In genomic region chr20:59561614-59562277, GRCh38 we compare ENCODE assay signal across 22 cellular contexts. TPM values are rescaled to one million over a fixed set of nuclear protein-coding genes. Genes with fewer than 3 reads are reported as not detected.
A peak's percentile ranks its signal among the peaks of the same experiment; 100 is the strongest.
DNase-seq lines count a peak whose midpoint lies in the region; ATAC-seq and TF ChIP-seq lines count a peak whose summit lies in the region.
"Had no signal": no experiment of that assay in that cellular context is flagged by ENCODE, and none has a peak within 500 bp of the region (broad histone marks: within the 10 kb centered on the region; RNA-seq: fewer than 3 reads in every experiment).

No MANE protein-coding gene starts in this region.

- intact Hi-C loops in IMR-90 (cut with micrococcal nuclease): no loop called here
- intact Hi-C loops in thyroid gland (cut with DNase I): no loop called here
- intact Hi-C loops in left ventricle myocardium superior (cut with micrococcal nuclease): no loop called here
- intact Hi-C loops in cardiac septum (cut with DNase I): no loop called here

- no peak overlapping the region for H2AK5ac ChIP-seq in IMR-90 (ENCODE audit: low read depth, low read length)

- ATAC-seq in IMR-90 (ENCODE audit: low read depth) (no peak), left ventricle myocardium superior (no peak)

- H3K4me1 ChIP-seq in IMR-90 (ENCODE audit: control insufficient read depth, insufficient read depth, low read length) (no peaks in the 10 kb centered on the region), osteoblast (ENCODE audit: insufficient read depth, low read length) (no peaks in the 10 kb centered on the region), thyroid gland (no peaks in the 10 kb centered on the region)

- H3K14ac ChIP-seq in IMR-90 (replicated peaks; ENCODE audit: low read depth, low read length): no peak overlapping the region

- no peak overlapping the region for H3K4ac ChIP-seq in IMR-90 (ENCODE audit: low read depth, low read length)

- TF ChIP-seq RAD21 in IMR-90 (IDR thresholded peaks at IDR 0.05; ENCODE audit: low read length): no peak

- BruUV-seq in IMR-90 (replicated peaks; lab: Mats Ljungman, UMichigan): no TSS peak

- in situ Hi-C loops in GM13976 (cut with MboI; ENCODE audit: low sequenced_read_pairs, unreplicated experiment): no loop called here
- in situ Hi-C loops in IMR-90 (cut with MboI; ENCODE audit: low sequenced_read_pairs): no loop called here

- H2AK9ac ChIP-seq in IMR-90 (replicated peaks; ENCODE audit: low read depth, low read length, poor library complexity): peak overlapping the region; percentile 50

- no peak overlapping the region for H3K9ac ChIP-seq in IMR-90 (ENCODE audit: low read depth, low read length)
- H3K9ac ChIP-seq: BLaER1 treated with 17β-estradiol and CSF1 and Interleukin-3, amounts not matched to agents 10 nM and 100 nM had no signal

- no peak overlapping the region for H4K5ac ChIP-seq in IMR-90 (ENCODE audit: low read depth, low read length)

- H3K9me1 ChIP-seq in IMR-90 (ENCODE audit: insufficient read depth, low read length): no peaks in the 10 kb centered on the region

- H3K27me3 ChIP-seq in IMR-90 (ENCODE audit: control insufficient read depth, insufficient read depth, low read length): no peaks in the 10 kb centered on the region
- no peaks in the 10 kb centered on the region for H3K27me3 ChIP-seq in osteoblast (ENCODE audit: insufficient read depth, low read length)
- no peaks in the 10 kb centered on the region for H3K27me3 ChIP-seq in thyroid gland
- H3K27me3 ChIP-seq: BLaER1 treated with 17β-estradiol and CSF1 and Interleukin-3, amounts not matched to agents 10 nM and 100 nM had no signal

- no peak overlapping the region for H2BK120ac ChIP-seq in IMR-90 (ENCODE audit: low read depth, low read length)

- H3K79me1 ChIP-seq in IMR-90 (ENCODE audit: low read depth in 1 of 2, low read length in 2 of 2): no peaks in the 10 kb centered on the region

- H3K27ac ChIP-seq in IMR-90 (ENCODE audit: insufficient read depth, low read length) (no peak overlapping the region), osteoblast (ENCODE audit: low read depth, low read length) (no peak overlapping the region), thyroid gland (no peak overlapping the region)
- H3K27ac ChIP-seq: BLaER1 treated with 17β-estradiol and CSF1 and Interleukin-3, amounts not matched to agents 10 nM and 100 nM had no signal

- H3K4me3 ChIP-seq in IMR-90 (ENCODE audit: insufficient read depth, low read depth, low read length) (no peak overlapping the region), osteoblast (ENCODE audit: insufficient read depth, low read length) (no peak overlapping the region), thyroid gland (replicated peaks in 1 of 3) (no peak overlapping the region)
- H3K4me3 ChIP-seq: BLaER1 treated with 17β-estradiol and CSF1 and Interleukin-3, amounts not matched to agents 10 nM and 100 nM had no signal

- no peak overlapping the region for H4K8ac ChIP-seq in IMR-90 (ENCODE audit: low read depth in 2 of 2, low read length in 2 of 2)

- TF ChIP-seq CTCF in GM13976 (IDR thresholded peaks at IDR 0.05; ENCODE audit: borderline replicate concordance, control extremely low read depth, extremely low read depth, insufficient read depth, missing control alignments) (no peak), IMR-90 (conservative IDR thresholded peaks at IDR 0.05; ENCODE audit: low read depth, low read length) (no peak), osteoblast (IDR thresholded peaks at IDR 0.05; ENCODE audit: extremely low read depth, low read depth, low read length) (no peak), thyroid gland (IDR thresholded peaks at IDR 0.05) (no peak)

- H4K91ac ChIP-seq in IMR-90 (ENCODE audit: insufficient read depth, low read depth, low read length): no peak overlapping the region

- H3K4me2 ChIP-seq in IMR-90 (ENCODE audit: low read depth, low read length) (no peak overlapping the region), osteoblast (ENCODE audit: insufficient read depth, low read length) (no peak overlapping the region)
- H3K4me2 ChIP-seq: BLaER1 treated with 17β-estradiol and CSF1 and Interleukin-3, amounts not matched to agents 10 nM and 100 nM had no signal

- no peak overlapping the region for H2BK20ac ChIP-seq in IMR-90 (ENCODE audit: low read depth, low read length)

- H3K18ac ChIP-seq in IMR-90 (ENCODE audit: low read depth, low read length): no peak overlapping the region

- TF ChIP-seq POLR2A in IMR-90 (IDR thresholded peaks at IDR 0.05; ENCODE audit: low read depth, low read length) (no peak), thyroid gland (IDR thresholded peaks at IDR 0.05) (no peak)

- no peak overlapping the region for H3K23ac ChIP-seq in IMR-90 (ENCODE audit: low read depth, low read length)

- dilution Hi-C loops in IMR-90 (cut with HindIII; ENCODE audit: low sequenced_read_pairs, unreplicated experiment): no loop called here

- H4K20me1 ChIP-seq in IMR-90 (ENCODE audit: insufficient read depth, low read length): no peaks in the 10 kb centered on the region
- no peaks in the 10 kb centered on the region for H4K20me1 ChIP-seq in osteoblast (ENCODE audit: insufficient read depth, low read length)
- H4K20me1 ChIP-seq: BLaER1 treated with 17β-estradiol and CSF1 and Interleukin-3, amounts not matched to agents 10 nM and 100 nM had no signal

- no peak overlapping the region for H3K56ac ChIP-seq in IMR-90 (ENCODE audit: extremely low read depth, insufficient read depth, low read length)

- H3K9me3 ChIP-seq in IMR-90 (ENCODE audit: control insufficient read depth, insufficient read depth, low read length): 0 out of 2 replicates have a peak, but pooled peaks cover 2% of the 10 kb centered on the region
- H3K9me3 ChIP-seq in osteoblast (ENCODE audit: low read depth, low read length): no peaks in the 10 kb centered on the region
- no peaks in the 10 kb centered on the region for H3K9me3 ChIP-seq in thyroid gland
- H3K9me3 ChIP-seq: BLaER1 treated with 17β-estradiol and CSF1 and Interleukin-3, amounts not matched to agents 10 nM and 100 nM had no signal

- WGBS in IMR-90 (ENCODE audit: extremely low coverage in 2 of 2, insufficient read length in 1 of 2), 2 experiments: 67% methylated on average over 2 of the region's 5 CpGs; no CpG with 5 or more reads in 1 of the 2 experiments
- 84 to 89% methylated on average over 4 to 5 of the region's 5 CpGs for WGBS in thyroid gland, 2 donors

- H2BK15ac ChIP-seq in IMR-90 (ENCODE audit: low read depth, low read length): no peak overlapping the region

- DNase-seq in AG08395 (ENCODE audit: low spot score) (peak; percentile 3), GM13976 (ENCODE audit: low spot score) (peak; percentile 10), IMR-90 (no peak), osteoblast (ENCODE audit: insufficient read length, low spot score, missing footprints) (peak; percentile 60), thyroid gland (no peak), left ventricle myocardium superior (no peak), cardiac septum (ENCODE audit: low spot score) (no peak)
- DNase-seq: AML-193; CD4-positive, alpha-beta T cell; GOT3; HCEC 1CT; KBM-7; NCI-H1694; NCI-H2029 treated with DMSO at 0.1 percent for 48 hours; NCI-H446 treated with DMSO at 0.1 percent for 48 hours; NCI-H526; NCI-H82; RPMI8226; SHP77 had no signal

- POLR2A ChIA-PET in IMR-90 (lab: Charles Lee; ENCODE audit: unreplicated experiment): no interaction called here

- CTCF ChIA-PET in IMR-90 (lab: Yijun Ruan, JAX): interaction anchor here (1.5 kb wide), 1 partner anchor 10 kb away, joined by 5 read pairs; no protein-coding TSS in a partner anchor

- H3K36me3 ChIP-seq in IMR-90 (ENCODE audit: control insufficient read depth, insufficient read depth, low read length) (no peaks in the 10 kb centered on the region), osteoblast (ENCODE audit: insufficient read depth, low read length) (no peaks in the 10 kb centered on the region), thyroid gland (no peaks in the 10 kb centered on the region)
- H3K36me3 ChIP-seq: BLaER1 treated with 17β-estradiol and CSF1 and Interleukin-3, amounts not matched to agents 10 nM and 100 nM had no signal

- no peaks in the 10 kb centered on the region for H3K79me2 ChIP-seq in osteoblast (ENCODE audit: insufficient read depth, low read length)

- H2BK5ac ChIP-seq in IMR-90 (ENCODE audit: low read depth, low read length, poor library complexity, severe bottlenecking): no peak overlapping the region

- H2AFZ ChIP-seq in IMR-90 (replicated peaks; ENCODE audit: low read length, poor library complexity) (no peak overlapping the region), osteoblast (ENCODE audit: low read length) (no peak overlapping the region)

TF ChIP-seq in IMR-90, 13 proteins besides CTCF, POLR2A, EP300 and RAD21 (continues in another document):
- TF ChIP-seq CEBPB (IDR thresholded peaks at IDR 0.05; ENCODE audit: low read depth, low read length): no peak
- no peak for TF ChIP-seq MXI1 (IDR thresholded peaks at IDR 0.05; ENCODE audit: borderline replicate concordance, low read depth, low read length)
- no peak for TF ChIP-seq BHLHE40 (IDR thresholded peaks at IDR 0.05; ENCODE audit: low read depth, low read length)
- no peak for TF ChIP-seq USF2 (IDR thresholded peaks at IDR 0.05; ENCODE audit: low read depth, low read length)
- TF ChIP-seq SMC3 (IDR thresholded peaks at IDR 0.05; ENCODE audit: low read depth, low read length): no peak
- no peak for TF ChIP-seq NFE2L2 (IDR thresholded peaks at IDR 0.05; ENCODE audit: low read depth, low read length)
- TF ChIP-seq RFX5 (IDR thresholded peaks at IDR 0.05; ENCODE audit: low read depth, low read length): no peak
- no peak for TF ChIP-seq FOS (IDR thresholded peaks at IDR 0.05; ENCODE audit: low read depth, low read length)
- no peak for TF ChIP-seq MAFK (IDR thresholded peaks at IDR 0.05; ENCODE audit: low read depth, low read length)

RNA-seq across cellular contexts. Expression of gene PHACTR3, which starts 42.6 kb away (rescaled TPM):
- total RNA-seq in IMR-90 (2012; rRNA removed): not detected in 2 replicates
- polyA plus RNA-seq in IMR-90 (2012; rRNA removed): not detected in 2 replicates
- not detected in 2 replicates for polyA plus RNA-seq in IMR-90 (2012; cell fraction: cytosol; rRNA removed)
- polyA plus RNA-seq in IMR-90 (2012; cell fraction: nucleus; rRNA removed; ENCODE audit: low replicate concordance): not detected in 2 replicates
- total RNA-seq in osteoblast: not detected in 2 replicates
- total RNA-seq in thyroid gland: 1 to 10 TPM in 1 of 4 donors, not detected in 3; 2.4 TPM
- total RNA-seq in left ventricle myocardium superior: 6.8 TPM
- 0.54 TPM for total RNA-seq in cardiac septum
- total RNA-seq: A172; CD4-positive, alpha-beta T cell; SK-MEL-5 had no signal

Comparison
In these comparisons a context has a peak if more than half of its experiments do, and no peak if none do; other contexts are left out.
1. DNase-seq: peak in AG08395 (single experiment), GM13976 (single experiment) and osteoblast (single experiment); none in IMR-90 (single experiment), thyroid gland (0 of 2), left ventricle myocardium superior (single experiment) and cardiac septum (single experiment).